ENCODE assay signal across 9 cellular contexts in the genomic region with DNA sequence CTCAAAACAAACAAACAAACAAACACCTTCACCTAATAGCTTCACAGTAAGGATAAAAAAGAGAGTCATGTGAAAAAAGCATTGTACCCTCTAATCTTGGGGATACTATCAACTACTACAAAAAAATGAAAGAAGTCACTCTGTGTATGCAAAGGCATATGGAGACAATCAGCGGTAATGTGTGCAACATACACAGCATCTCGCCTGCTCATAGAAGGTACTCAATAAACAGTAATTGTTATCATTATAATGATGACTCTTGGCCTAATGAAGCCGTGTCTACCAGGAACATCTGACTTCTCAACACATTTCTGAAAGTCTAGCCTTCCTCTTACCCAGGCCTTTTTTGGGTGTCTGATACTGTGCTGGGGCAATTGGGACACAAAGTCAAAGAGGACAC. TPM values are rescaled to one million over a fixed set of nuclear protein-coding genes. Genes with fewer than 3 reads are reported as not detected.
"Had no signal": no experiment of that assay in that cellular context is flagged by ENCODE, and none has a peak within 500 bp of the region (broad histone marks: within the 10 kb centered on the region; RNA-seq: fewer than 3 reads in every experiment).

No MANE protein-coding gene starts in this region.

- DNase-seq: GDM1, GF-D8 had no signal

- H3K4me3 ChIP-seq: GM12878 had no signal

- FAIRE-seq: G401.6, GM12878, GM12891, GM12892, GM18507, GM19239 had no signal

RNA-seq across cellular contexts. Expression of gene MYCN, which starts 55.3 kb away (rescaled TPM):
- total RNA-seq: G401, GM12878 had no signal
- polyA plus RNA-seq: GM12878 had no signal
